Comparison of ENCODE assay signal across 18 cellular contexts in genomic region chr22:33180371-33180770, GRCh38.
DNase-seq lines count a peak whose midpoint lies in the region; ATAC-seq and TF ChIP-seq lines count a peak whose summit lies in the region.
"Had no signal": no experiment of that assay in that cellular context is flagged by ENCODE, and none has a peak within 500 bp of the region (broad histone marks: within the 10 kb centered on the region; RNA-seq: fewer than 3 reads in every experiment).

No MANE protein-coding gene starts in this region.

- no peaks in the 10 kb centered on the region for H3K9me2 ChIP-seq in OCI-LY7 (ENCODE audit: insufficient read depth, low read length)

- no peaks in the 10 kb centered on the region for H3K36me3 ChIP-seq in OCI-LY7 (ENCODE audit: insufficient read depth, low read length)

- no peak overlapping the region for H3K27ac Mint-ChIP-seq in type B pancreatic cell
- H3K27ac Mint-ChIP-seq: CD8-positive, alpha-beta memory T cell; GM23338 had no signal

- no peaks in the 10 kb centered on the region for H3K4me1 Mint-ChIP-seq in type B pancreatic cell (ENCODE audit: unreplicated experiment)
- H3K4me1 Mint-ChIP-seq: CD8-positive, alpha-beta memory T cell; GM23338 had no signal

- H3K4me3 ChIP-seq in OCI-LY7 (ENCODE audit: low read depth, low read length, poor library complexity, severe bottlenecking) = no peak overlapping the region
- H3K4me3 ChIP-seq: GM23338, SK-N-MC had no signal

- H3K4me2 ChIP-seq in OCI-LY7 (ENCODE audit: low read length) = no peak overlapping the region
- H3K4me2 ChIP-seq: GM23338 had no signal

- no peak overlapping the region for H3K4me3 Mint-ChIP-seq in type B pancreatic cell
- H3K4me3 Mint-ChIP-seq: CD8-positive, alpha-beta memory T cell; GM23338 had no signal

- H2AFZ ChIP-seq in OCI-LY7 (ENCODE audit: low read length) = peak overlapping the region; percentile 29; the same call in 1 of the 2 replicates
- H2AFZ ChIP-seq: GM23338 had no signal

- CTCF ChIA-PET in OCI-LY7 (lab: Charles Lee; ENCODE audit: unreplicated experiment) = no interaction called here

- no peaks in the 10 kb centered on the region for H3K36me3 Mint-ChIP-seq in type B pancreatic cell
- H3K36me3 Mint-ChIP-seq: CD8-positive, alpha-beta memory T cell had no signal

- BruUV-seq in OCI-LY7 (replicated peaks; lab: Mats Ljungman, UMichigan) = no TSS peak

- TF ChIP-seq CTCF in OCI-LY7 (conservative IDR thresholded peaks at IDR 0.05; ENCODE audit: low read length) (no peak), type B pancreatic cell (conservative IDR thresholded peaks at IDR 0.05) (no peak)

- peaks cover 3% of the 10 kb centered on the region for H3K9me3 Mint-ChIP-seq in type B pancreatic cell

- H3K79me2 ChIP-seq in OCI-LY7 (ENCODE audit: insufficient read depth, low read depth, low read length) = no peaks in the 10 kb centered on the region

- ATAC-seq in GM21528 (IDR thresholded peaks at IDR 0.05; ENCODE audit: low FRiP score, unreplicated experiment) = no peak
- ATAC-seq: GM23338, HCT116 had no signal

- POLR2A ChIA-PET in OCI-LY7 (lab: Charles Lee) = interaction anchor here (0.6 kb wide), 1 partner anchor 57 kb away, joined by 3 read pairs; no protein-coding TSS in a partner anchor

- peaks cover 8% of the 10 kb centered on the region for H3K4me1 ChIP-seq in OCI-LY7 (ENCODE audit: insufficient read depth, low read length, poor library complexity, severe bottlenecking)

- no peak overlapping the region for H3K27ac ChIP-seq in OCI-LY7 (ENCODE audit: low read depth, low read length, poor library complexity, severe bottlenecking)
- H3K27ac ChIP-seq: SK-N-MC had no signal

- DNase-seq in Ammon's horn (ENCODE audit: low spot score) = peak; percentile 18
- DNase-seq in NAMALWA (ENCODE audit: low spot score) = peak; percentile 33
- no peak for DNase-seq in OCI-LY7 (ENCODE audit: low spot score)
- DNase-seq in fibroblast of gingiva (ENCODE audit: low read depth) = peak; percentile 42
- DNase-seq in NCI-H1930 (lab: John Stamatoyannopoulos, UW) = no peak
- no peak for DNase-seq in type B pancreatic cell (ENCODE audit: extremely low spot score, unreplicated experiment)
- DNase-seq: CD8-positive, alpha-beta memory T cell; DMS79 treated with DMSO at 0.1 percent for 48 hours; Kasumi-1; MM.1S; NCI-H1092 treated with DMSO at 0.1 percent for 48 hours; NCI-H187; NCI-H345; SHP77 had no signal

- no peaks in the 10 kb centered on the region for H4K20me1 ChIP-seq in OCI-LY7 (ENCODE audit: insufficient read depth, low read length)

- H3K9me3 ChIP-seq in OCI-LY7 (ENCODE audit: low read length) = peaks cover 17% of the 10 kb centered on the region

- intact Hi-C loops in OCI-LY7 (cut with micrococcal nuclease; ENCODE audit: unreplicated experiment) = no loop called here

- peaks cover 7% of the 10 kb centered on the region for H3K27me3 Mint-ChIP-seq in type B pancreatic cell

Comparison
In these comparisons a context has a peak if more than half of its experiments do, and no peak if none do; other contexts are left out.
1. DNase-seq: peak in Ammon's horn (single experiment), NAMALWA (single experiment) and fibroblast of gingiva (single experiment); none in OCI-LY7 (single experiment), NCI-H1930 (0 of 2) and type B pancreatic cell (single experiment).